Comparison of ENCODE assay signal across 1 cellular context in the genomic region with DNA sequence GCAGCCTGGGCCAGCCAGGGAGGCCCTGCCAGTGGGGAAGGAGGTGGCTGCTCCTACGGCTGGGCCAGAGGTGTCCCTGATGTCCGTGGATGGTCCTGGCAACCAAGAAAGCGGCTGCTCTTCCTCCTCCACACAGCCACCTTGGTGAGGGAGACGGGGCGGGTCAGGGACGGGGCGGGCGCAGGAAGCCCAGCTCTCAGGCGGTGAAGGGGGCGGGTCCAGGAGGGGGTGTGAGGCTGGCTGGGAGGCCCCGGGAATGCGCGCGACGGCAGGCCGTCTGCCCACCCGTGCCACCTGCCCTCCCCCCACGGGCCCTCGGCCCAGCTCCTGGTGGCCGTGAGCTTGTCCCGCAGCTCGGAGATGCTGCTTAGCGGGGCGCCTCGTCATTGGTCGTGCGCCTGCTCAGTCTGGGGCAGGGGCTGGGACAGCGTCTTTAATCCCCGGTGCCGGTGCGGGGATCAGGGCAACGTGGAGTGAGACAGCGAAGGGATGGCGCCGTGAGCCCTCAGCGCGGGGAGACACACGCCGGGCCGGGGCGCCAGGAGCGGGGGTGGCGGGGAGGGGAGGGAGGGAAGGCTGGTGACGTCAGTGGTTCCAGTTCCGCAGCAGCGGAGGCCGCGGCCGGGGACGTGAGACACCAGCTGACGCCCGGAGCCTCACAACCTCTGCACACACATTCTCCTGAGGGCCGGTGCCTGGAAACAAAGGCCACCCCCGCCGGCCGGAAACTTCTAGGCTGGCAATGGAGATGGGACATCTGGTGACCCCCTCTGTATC.
A peak's percentile ranks its signal among the peaks of the same experiment; 100 is the strongest.
TF ChIP-seq lines count a peak whose summit lies in the region.

No MANE protein-coding gene starts in this region.

TF ChIP-seq in GM12878, 131 proteins besides CTCF, POLR2A, EP300 and RAD21 (continued from another document):
- TF ChIP-seq, protein P1, sequence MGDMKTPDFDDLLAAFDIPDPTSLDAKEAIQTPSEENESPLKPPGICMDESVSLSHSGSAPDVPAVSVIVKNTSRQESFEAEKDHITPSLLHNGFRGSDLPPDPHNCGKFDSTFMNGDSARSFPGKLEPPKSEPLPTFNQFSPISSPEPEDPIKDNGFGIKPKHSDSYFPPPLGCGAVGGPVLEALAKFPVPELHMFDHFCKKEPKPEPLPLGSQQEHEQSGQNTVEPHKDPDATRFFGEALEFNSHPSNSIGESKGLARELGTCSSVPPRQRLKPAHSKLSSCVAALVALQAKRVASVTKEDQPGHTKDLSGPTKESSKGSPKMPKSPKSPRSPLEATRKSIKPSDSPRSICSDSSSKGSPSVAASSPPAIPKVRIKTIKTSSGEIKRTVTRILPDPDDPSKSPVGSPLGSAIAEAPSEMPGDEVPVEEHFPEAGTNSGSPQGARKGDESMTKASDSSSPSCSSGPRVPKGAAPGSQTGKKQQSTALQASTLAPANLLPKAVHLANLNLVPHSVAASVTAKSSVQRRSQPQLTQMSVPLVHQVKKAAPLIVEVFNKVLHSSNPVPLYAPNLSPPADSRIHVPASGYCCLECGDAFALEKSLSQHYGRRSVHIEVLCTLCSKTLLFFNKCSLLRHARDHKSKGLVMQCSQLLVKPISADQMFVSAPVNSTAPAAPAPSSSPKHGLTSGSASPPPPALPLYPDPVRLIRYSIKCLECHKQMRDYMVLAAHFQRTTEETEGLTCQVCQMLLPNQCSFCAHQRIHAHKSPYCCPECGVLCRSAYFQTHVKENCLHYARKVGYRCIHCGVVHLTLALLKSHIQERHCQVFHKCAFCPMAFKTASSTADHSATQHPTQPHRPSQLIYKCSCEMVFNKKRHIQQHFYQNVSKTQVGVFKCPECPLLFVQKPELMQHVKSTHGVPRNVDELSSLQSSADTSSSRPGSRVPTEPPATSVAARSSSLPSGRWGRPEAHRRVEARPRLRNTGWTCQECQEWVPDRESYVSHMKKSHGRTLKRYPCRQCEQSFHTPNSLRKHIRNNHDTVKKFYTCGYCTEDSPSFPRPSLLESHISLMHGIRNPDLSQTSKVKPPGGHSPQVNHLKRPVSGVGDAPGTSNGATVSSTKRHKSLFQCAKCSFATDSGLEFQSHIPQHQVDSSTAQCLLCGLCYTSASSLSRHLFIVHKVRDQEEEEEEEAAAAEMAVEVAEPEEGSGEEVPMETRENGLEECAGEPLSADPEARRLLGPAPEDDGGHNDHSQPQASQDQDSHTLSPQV (IDR thresholded peaks at IDR 0.05) = no peak
- TF ChIP-seq, protein P2, sequence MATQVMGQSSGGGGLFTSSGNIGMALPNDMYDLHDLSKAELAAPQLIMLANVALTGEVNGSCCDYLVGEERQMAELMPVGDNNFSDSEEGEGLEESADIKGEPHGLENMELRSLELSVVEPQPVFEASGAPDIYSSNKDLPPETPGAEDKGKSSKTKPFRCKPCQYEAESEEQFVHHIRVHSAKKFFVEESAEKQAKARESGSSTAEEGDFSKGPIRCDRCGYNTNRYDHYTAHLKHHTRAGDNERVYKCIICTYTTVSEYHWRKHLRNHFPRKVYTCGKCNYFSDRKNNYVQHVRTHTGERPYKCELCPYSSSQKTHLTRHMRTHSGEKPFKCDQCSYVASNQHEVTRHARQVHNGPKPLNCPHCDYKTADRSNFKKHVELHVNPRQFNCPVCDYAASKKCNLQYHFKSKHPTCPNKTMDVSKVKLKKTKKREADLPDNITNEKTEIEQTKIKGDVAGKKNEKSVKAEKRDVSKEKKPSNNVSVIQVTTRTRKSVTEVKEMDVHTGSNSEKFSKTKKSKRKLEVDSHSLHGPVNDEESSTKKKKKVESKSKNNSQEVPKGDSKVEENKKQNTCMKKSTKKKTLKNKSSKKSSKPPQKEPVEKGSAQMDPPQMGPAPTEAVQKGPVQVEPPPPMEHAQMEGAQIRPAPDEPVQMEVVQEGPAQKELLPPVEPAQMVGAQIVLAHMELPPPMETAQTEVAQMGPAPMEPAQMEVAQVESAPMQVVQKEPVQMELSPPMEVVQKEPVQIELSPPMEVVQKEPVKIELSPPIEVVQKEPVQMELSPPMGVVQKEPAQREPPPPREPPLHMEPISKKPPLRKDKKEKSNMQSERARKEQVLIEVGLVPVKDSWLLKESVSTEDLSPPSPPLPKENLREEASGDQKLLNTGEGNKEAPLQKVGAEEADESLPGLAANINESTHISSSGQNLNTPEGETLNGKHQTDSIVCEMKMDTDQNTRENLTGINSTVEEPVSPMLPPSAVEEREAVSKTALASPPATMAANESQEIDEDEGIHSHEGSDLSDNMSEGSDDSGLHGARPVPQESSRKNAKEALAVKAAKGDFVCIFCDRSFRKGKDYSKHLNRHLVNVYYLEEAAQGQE (IDR thresholded peaks at IDR 0.05; ENCODE audit: low read depth, low read length) = no peak
- TF ChIP-seq, protein P3, sequence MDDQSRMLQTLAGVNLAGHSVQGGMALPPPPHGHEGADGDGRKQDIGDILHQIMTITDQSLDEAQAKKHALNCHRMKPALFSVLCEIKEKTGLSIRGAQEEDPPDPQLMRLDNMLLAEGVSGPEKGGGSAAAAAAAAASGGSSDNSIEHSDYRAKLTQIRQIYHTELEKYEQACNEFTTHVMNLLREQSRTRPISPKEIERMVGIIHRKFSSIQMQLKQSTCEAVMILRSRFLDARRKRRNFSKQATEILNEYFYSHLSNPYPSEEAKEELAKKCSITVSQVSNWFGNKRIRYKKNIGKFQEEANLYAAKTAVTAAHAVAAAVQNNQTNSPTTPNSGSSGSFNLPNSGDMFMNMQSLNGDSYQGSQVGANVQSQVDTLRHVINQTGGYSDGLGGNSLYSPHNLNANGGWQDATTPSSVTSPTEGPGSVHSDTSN (IDR thresholded peaks at IDR 0.05; ENCODE audit: insufficient replicate concordance, low read depth, low read length) = no peak
- TF ChIP-seq MEF2B (IDR thresholded peaks at IDR 0.05; ENCODE audit: partially characterized antibody, poor library complexity, severe bottlenecking) = no peak
- no peak for TF ChIP-seq ESRRA (IDR thresholded peaks at IDR 0.05; ENCODE audit: low read length)
- TF ChIP-seq, protein P4, sequence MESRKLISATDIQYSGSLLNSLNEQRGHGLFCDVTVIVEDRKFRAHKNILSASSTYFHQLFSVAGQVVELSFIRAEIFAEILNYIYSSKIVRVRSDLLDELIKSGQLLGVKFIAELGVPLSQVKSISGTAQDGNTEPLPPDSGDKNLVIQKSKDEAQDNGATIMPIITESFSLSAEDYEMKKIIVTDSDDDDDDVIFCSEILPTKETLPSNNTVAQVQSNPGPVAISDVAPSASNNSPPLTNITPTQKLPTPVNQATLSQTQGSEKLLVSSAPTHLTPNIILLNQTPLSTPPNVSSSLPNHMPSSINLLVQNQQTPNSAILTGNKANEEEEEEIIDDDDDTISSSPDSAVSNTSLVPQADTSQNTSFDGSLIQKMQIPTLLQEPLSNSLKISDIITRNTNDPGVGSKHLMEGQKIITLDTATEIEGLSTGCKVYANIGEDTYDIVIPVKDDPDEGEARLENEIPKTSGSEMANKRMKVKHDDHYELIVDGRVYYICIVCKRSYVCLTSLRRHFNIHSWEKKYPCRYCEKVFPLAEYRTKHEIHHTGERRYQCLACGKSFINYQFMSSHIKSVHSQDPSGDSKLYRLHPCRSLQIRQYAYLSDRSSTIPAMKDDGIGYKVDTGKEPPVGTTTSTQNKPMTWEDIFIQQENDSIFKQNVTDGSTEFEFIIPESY (IDR thresholded peaks at IDR 0.05) = no peak
- no peak for TF ChIP-seq YY1 (IDR thresholded peaks at IDR 0.05; ENCODE audit: low read depth, low read length)
- TF ChIP-seq EZH2 (IDR thresholded peaks at IDR 0.05; ENCODE audit: borderline replicate concordance, control insufficient read depth, low read depth, low read length) = no peak
- TF ChIP-seq IKZF2 (IDR thresholded peaks at IDR 0.05) = no peak
- TF ChIP-seq SUZ12 (IDR thresholded peaks at IDR 0.05; ENCODE audit: unreplicated experiment) = no peak
- TF ChIP-seq RUNX3 (IDR thresholded peaks at IDR 0.05; ENCODE audit: low read length) = no peak
- no peak for TF ChIP-seq CBX5 (IDR thresholded peaks at IDR 0.05; ENCODE audit: low read depth)
- no peak for TF ChIP-seq BCL11A (IDR thresholded peaks at IDR 0.05; ENCODE audit: low read depth, low read length)
- TF ChIP-seq NBN (IDR thresholded peaks at IDR 0.05) = peak; percentile 30; the same call in 1 of the 2 replicates
- TF ChIP-seq, protein P5, sequence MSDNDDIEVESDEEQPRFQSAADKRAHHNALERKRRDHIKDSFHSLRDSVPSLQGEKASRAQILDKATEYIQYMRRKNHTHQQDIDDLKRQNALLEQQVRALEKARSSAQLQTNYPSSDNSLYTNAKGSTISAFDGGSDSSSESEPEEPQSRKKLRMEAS (IDR thresholded peaks at IDR 0.05; ENCODE audit: low read depth, low read length) = no peak
- TF ChIP-seq, protein P6, sequence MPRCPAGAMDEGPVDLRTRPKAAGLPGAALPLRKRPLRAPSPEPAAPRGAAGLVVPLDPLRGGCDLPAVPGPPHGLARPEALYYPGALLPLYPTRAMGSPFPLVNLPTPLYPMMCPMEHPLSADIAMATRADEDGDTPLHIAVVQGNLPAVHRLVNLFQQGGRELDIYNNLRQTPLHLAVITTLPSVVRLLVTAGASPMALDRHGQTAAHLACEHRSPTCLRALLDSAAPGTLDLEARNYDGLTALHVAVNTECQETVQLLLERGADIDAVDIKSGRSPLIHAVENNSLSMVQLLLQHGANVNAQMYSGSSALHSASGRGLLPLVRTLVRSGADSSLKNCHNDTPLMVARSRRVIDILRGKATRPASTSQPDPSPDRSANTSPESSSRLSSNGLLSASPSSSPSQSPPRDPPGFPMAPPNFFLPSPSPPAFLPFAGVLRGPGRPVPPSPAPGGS (IDR thresholded peaks at IDR 0.05; ENCODE audit: borderline replicate concordance, insufficient read depth, low read depth, low read length, poor library complexity, severe bottlenecking) = no peak
- TF ChIP-seq, protein P7, sequence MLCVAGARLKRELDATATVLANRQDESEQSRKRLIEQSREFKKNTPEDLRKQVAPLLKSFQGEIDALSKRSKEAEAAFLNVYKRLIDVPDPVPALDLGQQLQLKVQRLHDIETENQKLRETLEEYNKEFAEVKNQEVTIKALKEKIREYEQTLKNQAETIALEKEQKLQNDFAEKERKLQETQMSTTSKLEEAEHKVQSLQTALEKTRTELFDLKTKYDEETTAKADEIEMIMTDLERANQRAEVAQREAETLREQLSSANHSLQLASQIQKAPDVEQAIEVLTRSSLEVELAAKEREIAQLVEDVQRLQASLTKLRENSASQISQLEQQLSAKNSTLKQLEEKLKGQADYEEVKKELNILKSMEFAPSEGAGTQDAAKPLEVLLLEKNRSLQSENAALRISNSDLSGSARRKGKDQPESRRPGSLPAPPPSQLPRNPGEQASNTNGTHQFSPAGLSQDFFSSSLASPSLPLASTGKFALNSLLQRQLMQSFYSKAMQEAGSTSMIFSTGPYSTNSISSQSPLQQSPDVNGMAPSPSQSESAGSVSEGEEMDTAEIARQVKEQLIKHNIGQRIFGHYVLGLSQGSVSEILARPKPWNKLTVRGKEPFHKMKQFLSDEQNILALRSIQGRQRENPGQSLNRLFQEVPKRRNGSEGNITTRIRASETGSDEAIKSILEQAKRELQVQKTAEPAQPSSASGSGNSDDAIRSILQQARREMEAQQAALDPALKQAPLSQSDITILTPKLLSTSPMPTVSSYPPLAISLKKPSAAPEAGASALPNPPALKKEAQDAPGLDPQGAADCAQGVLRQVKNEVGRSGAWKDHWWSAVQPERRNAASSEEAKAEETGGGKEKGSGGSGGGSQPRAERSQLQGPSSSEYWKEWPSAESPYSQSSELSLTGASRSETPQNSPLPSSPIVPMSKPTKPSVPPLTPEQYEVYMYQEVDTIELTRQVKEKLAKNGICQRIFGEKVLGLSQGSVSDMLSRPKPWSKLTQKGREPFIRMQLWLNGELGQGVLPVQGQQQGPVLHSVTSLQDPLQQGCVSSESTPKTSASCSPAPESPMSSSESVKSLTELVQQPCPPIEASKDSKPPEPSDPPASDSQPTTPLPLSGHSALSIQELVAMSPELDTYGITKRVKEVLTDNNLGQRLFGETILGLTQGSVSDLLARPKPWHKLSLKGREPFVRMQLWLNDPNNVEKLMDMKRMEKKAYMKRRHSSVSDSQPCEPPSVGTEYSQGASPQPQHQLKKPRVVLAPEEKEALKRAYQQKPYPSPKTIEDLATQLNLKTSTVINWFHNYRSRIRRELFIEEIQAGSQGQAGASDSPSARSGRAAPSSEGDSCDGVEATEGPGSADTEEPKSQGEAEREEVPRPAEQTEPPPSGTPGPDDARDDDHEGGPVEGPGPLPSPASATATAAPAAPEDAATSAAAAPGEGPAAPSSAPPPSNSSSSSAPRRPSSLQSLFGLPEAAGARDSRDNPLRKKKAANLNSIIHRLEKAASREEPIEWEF (IDR thresholded peaks at IDR 0.05; ENCODE audit: insufficient replicate concordance, low read depth, low read length) = no peak
- TF ChIP-seq EGR1 (IDR thresholded peaks at IDR 0.05; ENCODE audit: borderline replicate concordance in 1 of 2, low read depth in 2 of 2, low read length in 2 of 2) = peak in 1 of 2 experiments; percentile 59; a peak in 2 of 3 replicates
- no peak for TF ChIP-seq POLR2AphosphoS2 (IDR thresholded peaks at IDR 0.05; ENCODE audit: low read depth, low read length)
- TF ChIP-seq CHD1 (IDR thresholded peaks at IDR 0.05; ENCODE audit: low read depth, low read length) = no peak
- no peak for TF ChIP-seq TCF7 (IDR thresholded peaks at IDR 0.05; ENCODE audit: borderline replicate concordance)
- no peak for TF ChIP-seq SRF (IDR thresholded peaks at IDR 0.05; ENCODE audit: low read depth in 2 of 2, low read length in 2 of 2)
- TF ChIP-seq TCF12 (IDR thresholded peaks at IDR 0.05; ENCODE audit: low read depth, low read length) = 0 out of 2 replicates have a peak, but pooled peaks have one; percentile 37
- TF ChIP-seq POU2F2 (IDR thresholded peaks at IDR 0.05; ENCODE audit: borderline replicate concordance, low read depth, low read length) = no peak
- no peak for TF ChIP-seq RBBP5 (conservative IDR thresholded peaks at IDR 0.05)
- TF ChIP-seq ZNF384 (IDR thresholded peaks at IDR 0.05; ENCODE audit: borderline replicate concordance, low read depth, low read length) = no peak
